15 cellular contexts compared by ENCODE assay signal in the genomic region with DNA sequence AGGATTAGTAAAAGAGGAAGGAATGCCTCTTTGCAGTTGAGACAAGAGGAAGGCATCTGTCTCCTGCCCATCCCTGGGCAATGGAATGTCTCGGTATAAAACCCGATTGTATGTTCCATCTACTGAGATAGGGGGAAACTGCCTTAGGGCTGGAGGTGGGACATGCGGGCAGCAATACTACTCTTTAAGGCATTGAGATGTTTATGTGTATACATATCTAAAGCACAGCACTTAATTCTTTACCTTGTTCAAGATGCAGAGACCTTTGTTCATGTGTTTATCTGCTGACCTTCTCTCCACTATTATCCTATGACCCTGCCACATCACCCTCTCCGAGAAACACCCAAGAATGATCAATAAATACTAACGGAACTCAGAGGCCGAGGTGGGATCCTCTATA. TPM values are rescaled to one million over a fixed set of nuclear protein-coding genes. Genes with fewer than 3 reads are reported as not detected.
"Had no signal": no experiment of that assay in that cellular context is flagged by ENCODE, and none has a peak within 500 bp of the region (broad histone marks: within the 10 kb centered on the region; RNA-seq: fewer than 3 reads in every experiment).

No MANE protein-coding gene starts in this region.

RNA-seq across cellular contexts. Expression of gene TRIM60, which starts 35.7 kb away (rescaled TPM):
- total RNA-seq: activated B cell treated with CpG ODN at 0.5 μM for 24 hours; activated CD4-positive, alpha-beta memory T cell treated with anti-CD3 and anti-CD28 coated beads for 36 hours; activated CD4-positive, alpha-beta memory T cell treated with anti-CD3 and anti-CD28 coated beads, Interleukin-2, amount 10 ng/mL, durations not matched to agents 7 days and 5 days; activated CD4-positive, alpha-beta T cell treated with anti-CD3 and anti-CD28 coated beads for 36 hours; activated CD4-positive, alpha-beta T cell treated with anti-CD3 and anti-CD28 coated beads, Interleukin-2, amount 10 ng/mL, durations not matched to agents 24 days and 14 days; activated CD4-positive, alpha-beta T cell treated with anti-CD3 and anti-CD28 coated beads, Interleukin-2, amount 10 ng/mL, durations not matched to agents 7 days and 5 days; activated CD8-positive, alpha-beta memory T cell treated with anti-CD3 and anti-CD28 coated beads for 36 hours; activated CD8-positive, alpha-beta memory T cell treated with anti-CD3 and anti-CD28 coated beads, Interleukin-2, amount 10 ng/mL, durations not matched to agents 7 days and 5 days; activated CD8-positive, alpha-beta T cell treated with anti-CD3 and anti-CD28 coated beads for 36 hours; activated CD8-positive, alpha-beta T cell treated with anti-CD3 and anti-CD28 coated beads, Interleukin-2, amount 10 ng/mL, durations not matched to agents 7 days and 5 days; T-cell; T-helper 1 cell treated with Interleukin-12 subunit alpha and Interleukin-12 subunit beta and Interleukin-4 antibody, amounts not matched to agents 30 ng/mL and 1 ng/mL, for 36 hours; T-helper 17 cell; T-helper 2 cell treated with Interferon-gamma antibody and Interleukin-4, amounts not matched to agents 100 ng/mL and 5 ng/mL, for 36 hours; WTC11 had no signal

RNA-seq across cellular contexts. Expression of gene TRIM75, which starts 57.5 kb away (rescaled TPM):
- total RNA-seq: activated B cell treated with CpG ODN at 0.5 μM for 24 hours; activated CD4-positive, alpha-beta memory T cell treated with anti-CD3 and anti-CD28 coated beads for 36 hours; activated CD4-positive, alpha-beta memory T cell treated with anti-CD3 and anti-CD28 coated beads, Interleukin-2, amount 10 ng/mL, durations not matched to agents 7 days and 5 days; activated CD4-positive, alpha-beta T cell treated with anti-CD3 and anti-CD28 coated beads for 36 hours; activated CD4-positive, alpha-beta T cell treated with anti-CD3 and anti-CD28 coated beads, Interleukin-2, amount 10 ng/mL, durations not matched to agents 24 days and 14 days; activated CD4-positive, alpha-beta T cell treated with anti-CD3 and anti-CD28 coated beads, Interleukin-2, amount 10 ng/mL, durations not matched to agents 7 days and 5 days; activated CD8-positive, alpha-beta memory T cell treated with anti-CD3 and anti-CD28 coated beads for 36 hours; activated CD8-positive, alpha-beta memory T cell treated with anti-CD3 and anti-CD28 coated beads, Interleukin-2, amount 10 ng/mL, durations not matched to agents 7 days and 5 days; activated CD8-positive, alpha-beta T cell treated with anti-CD3 and anti-CD28 coated beads for 36 hours; activated CD8-positive, alpha-beta T cell treated with anti-CD3 and anti-CD28 coated beads, Interleukin-2, amount 10 ng/mL, durations not matched to agents 7 days and 5 days; T-cell; T-helper 1 cell treated with Interleukin-12 subunit alpha and Interleukin-12 subunit beta and Interleukin-4 antibody, amounts not matched to agents 30 ng/mL and 1 ng/mL, for 36 hours; T-helper 17 cell; T-helper 2 cell treated with Interferon-gamma antibody and Interleukin-4, amounts not matched to agents 100 ng/mL and 5 ng/mL, for 36 hours; WTC11 had no signal
